8 cellular contexts compared by ENCODE assay signal in the genomic region with DNA sequence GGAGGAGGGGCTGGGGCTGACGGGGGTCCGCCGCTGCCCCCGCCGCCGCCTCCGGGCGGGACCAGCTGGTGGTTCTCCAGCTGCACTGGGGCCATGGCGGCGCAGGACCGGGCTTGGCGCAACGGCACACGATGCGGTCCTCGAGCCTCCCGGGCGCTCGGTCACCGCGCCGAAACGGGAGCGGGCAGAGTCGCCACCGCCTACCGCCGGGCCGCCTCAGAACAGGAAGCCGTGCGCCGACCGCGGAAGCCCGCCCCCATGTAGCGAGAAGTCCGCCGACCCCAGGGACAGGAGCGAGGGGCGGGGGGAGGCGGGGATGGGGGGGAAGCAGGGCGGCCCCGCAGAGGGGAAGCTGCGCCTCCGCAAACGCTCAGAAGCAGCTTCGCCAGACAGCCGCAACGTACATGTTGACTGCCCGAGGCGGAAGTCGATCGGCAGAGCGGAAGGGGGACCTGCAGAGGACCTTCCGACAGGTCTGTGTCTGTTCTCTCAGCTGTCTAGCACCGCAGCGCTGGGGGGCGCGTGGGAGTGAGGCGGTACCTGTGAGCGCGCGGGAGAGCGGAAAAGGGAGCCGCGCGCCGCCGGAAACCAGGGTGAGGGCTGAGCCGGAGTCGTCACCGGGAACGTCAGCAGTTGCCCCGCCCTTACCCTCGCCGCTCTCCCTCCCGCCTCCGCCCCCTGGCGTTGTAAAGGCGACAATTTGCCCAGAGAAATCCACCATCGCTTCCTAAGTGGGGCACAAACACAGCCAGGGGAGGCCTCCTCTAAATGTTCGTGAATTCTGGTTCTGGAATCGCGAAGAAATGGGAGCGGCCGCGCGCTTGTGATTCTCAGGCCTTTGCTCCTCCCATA. TPM values are rescaled to one million over a fixed set of nuclear protein-coding genes. Genes with fewer than 3 reads are reported as not detected.
DNase-seq lines count a peak whose midpoint lies in the region; ATAC-seq and TF ChIP-seq lines count a peak whose summit lies in the region.

A gene (minus strand): TSS at position 225 of the 852 bp plus-strand sequence. CDS start 130 bp downstream, at position 95.

- CTCF ChIA-PET in activated B cell treated with CpG ODN at 0.5 μM for 24 hours (lab: Charles Lee) = interaction anchor here (0.6 to 1.6 kb wide), 2 partner anchors 15 to 58 kb away, joined by 3 to 7 read pairs; no protein-coding TSS in a partner anchor

- DNase-seq in AG09319 (ENCODE audit: extremely low read depth, low read depth) = peak; percentile 62
- DNase-seq in NCI-H226 = peak; percentile 85
- peak; percentile 77 for DNase-seq in activated B cell treated with CpG ODN at 0.5 μM for 24 hours
- DNase-seq in caudate nucleus (lab: John Stamatoyannopoulos, UW) = peak in 60 of 61 donors; percentile 13 to 93 (median 78)
- DNase-seq in inferior parietal cortex (ENCODE audit: extremely low spot score) = peak; percentile 82
- peak; percentile 71 to 80 for DNase-seq in stimulated activated CD4-positive, alpha-beta T cell treated with anti-CD3 and anti-CD28 coated beads, Interleukin-12 subunit alpha, Interleukin-12 subunit beta, amount 100 ng/mL, for 24 hours (ENCODE audit: low read depth in 2 of 2)

- H3K4me3 Mint-ChIP-seq in activated B cell treated with CpG ODN at 0.5 μM for 24 hours = peak within 1 kb of the TSS; percentile 89

- ATAC-seq in HG03196 (IDR thresholded peaks at IDR 0.05; ENCODE audit: unreplicated experiment) (peak; percentile 82), activated B cell treated with CpG ODN at 0.5 μM for 24 hours (ENCODE audit: low read depth) (peak; percentile 80)

- intact Hi-C loops in activated B cell treated with CpG ODN at 0.5 μM for 24 hours (cut with micrococcal nuclease) = loop anchor here (1.0 to 5.0 kb wide), 10 partner anchors 8 to 597 kb away; a partner anchor contains a TSS

- peak; percentile 85 for TF ChIP-seq POLR2A in GM18951 (IDR thresholded peaks at IDR 0.05; ENCODE audit: extremely low read depth, insufficient read depth, insufficient read length)

- no peaks in the 10 kb centered on the region for H3K27me3 Mint-ChIP-seq in activated B cell treated with CpG ODN at 0.5 μM for 24 hours

- no peaks in the 10 kb centered on the region for H3K9me3 Mint-ChIP-seq in activated B cell treated with CpG ODN at 0.5 μM for 24 hours

- peaks cover 49% of the 10 kb centered on the region for H3K4me1 Mint-ChIP-seq in activated B cell treated with CpG ODN at 0.5 μM for 24 hours

- H3K27ac ChIP-seq in caudate nucleus (ENCODE audit: low read depth, low read length) = peak within 1 kb of the TSS; percentile 94

- in situ Hi-C loops in GM18951 (cut with MboI; ENCODE audit: low sequenced_read_pairs, unreplicated experiment) = no loop called here

- TF ChIP-seq CTCF in AG09319 (IDR thresholded peaks at IDR 0.05; ENCODE audit: low read depth, low read length) (peak; percentile 57), activated B cell treated with CpG ODN at 0.5 μM for 24 hours (IDR thresholded peaks at IDR 0.05) (no peak)

- H3K27ac Mint-ChIP-seq in activated B cell treated with CpG ODN at 0.5 μM for 24 hours = peak within 1 kb of the TSS; percentile 95

- peaks cover 9% of the 10 kb centered on the region for H3K36me3 Mint-ChIP-seq in activated B cell treated with CpG ODN at 0.5 μM for 24 hours (ENCODE audit: low read depth)

- POLR2A ChIA-PET in activated B cell treated with CpG ODN at 0.5 μM for 24 hours (lab: Charles Lee) = interaction anchor here (0.7 to 3.2 kb wide), 11 partner anchors 10 to 598 kb away, joined by 3 to 20 read pairs (median 5); a partner anchor contains a TSS

RNA-seq across cellular contexts. Expression of the gene that starts here (rescaled TPM):
- total RNA-seq in activated B cell treated with CpG ODN at 0.5 μM for 24 hours = 52.4 and 62.6 TPM in 2 replicates

Comparison
In these comparisons a context has a peak if more than half of its experiments do, and no peak if none do; other contexts are left out.
1. Peak in every context shown above with its lines: DNase-seq, ATAC-seq and H3K27ac ChIP-seq.